Comparison of ENCODE assay signal across 10 cellular contexts in genomic region chr1:59008599-59009347, GRCh38.
DNase-seq lines count a peak whose midpoint lies in the region; ATAC-seq, FAIRE-seq and TF ChIP-seq lines count a peak whose summit lies in the region.
"Had no signal": no experiment of that assay in that cellular context is flagged by ENCODE, and none has a peak within 500 bp of the region (broad histone marks: within the 10 kb centered on the region; RNA-seq: fewer than 3 reads in every experiment).

No MANE protein-coding gene starts in this region.

- DNase-seq in ELR (ENCODE audit: low read depth) (peak; percentile 44), MM.1S (no peak), choroid plexus epithelial cell (ENCODE audit: low read depth) (peak; percentile 57), NCI-H345 (lab: John Stamatoyannopoulos, UW) (no peak), small intestine (no peak)
- DNase-seq: heart right ventricle; naive thymus-derived CD8-positive, alpha-beta T cell; SHP77 treated with DMSO at 0.1 percent for 48 hours had no signal

- 0 out of 2 replicates have a peak overlapping the region, but pooled peaks have one; percentile 21 for H2AFZ ChIP-seq in MM.1S (ENCODE audit: low read length)
- peak overlapping the region; percentile 64 for H2AFZ ChIP-seq in parathyroid adenoma

- H3K4me1 ChIP-seq in MM.1S (ENCODE audit: low read length) (peaks cover 61% of the 10 kb centered on the region), parathyroid adenoma (peaks cover 27% of the 10 kb centered on the region), small intestine (ENCODE audit: control insufficient read depth in 2 of 2, insufficient read depth in 1 of 2, low read depth in 1 of 2, low read length in 1 of 2) (peaks cover 2 to 8% of the 10 kb centered on the region in 2 donors)

- H3K27me3 ChIP-seq in MM.1S (replicated peaks; ENCODE audit: insufficient read depth, low read length) = no peaks in the 10 kb centered on the region
- H3K27me3 ChIP-seq in parathyroid adenoma (ENCODE audit: control insufficient read depth, insufficient read depth, low read length) = no peaks in the 10 kb centered on the region
- H3K27me3 ChIP-seq in small intestine (ENCODE audit: control insufficient read depth in 2 of 2, insufficient read depth in 2 of 2, low read length in 2 of 2) = no peaks in the 10 kb centered on the region
- H3K27me3 ChIP-seq: heart right ventricle had no signal

- no peak for FAIRE-seq in small intestine (lab: Jason Lieb, UNC)

- no peak for ATAC-seq in HG03025 (IDR thresholded peaks at IDR 0.05; ENCODE audit: low FRiP score, unreplicated experiment)

- no peaks in the 10 kb centered on the region for H4K20me1 ChIP-seq in MM.1S (ENCODE audit: insufficient read depth, low read length)

- H3K4me2 ChIP-seq in MM.1S (ENCODE audit: low read depth, low read length) = peak overlapping the region; percentile 57; the same call in 1 of the 2 replicates
- H3K4me2 ChIP-seq in parathyroid adenoma (ENCODE audit: low read length) = no peak overlapping the region

- H3K9me3 ChIP-seq in MM.1S (replicated peaks; ENCODE audit: insufficient read depth, low read length) (no peaks in the 10 kb centered on the region), parathyroid adenoma (ENCODE audit: control insufficient read depth, low read length) (no peaks in the 10 kb centered on the region), small intestine (ENCODE audit: control insufficient read depth, low read depth) (no peaks in the 10 kb centered on the region)
- H3K9me3 ChIP-seq: heart right ventricle had no signal

- H3K27ac ChIP-seq in MM.1S (ENCODE audit: low read length) (peak overlapping the region; percentile 44; the same call in 1 of the 2 replicates), parathyroid adenoma (peak overlapping the region; percentile 60), small intestine (ENCODE audit: low read depth in 1 of 2, low read length in 1 of 2) (no peak overlapping the region)

- no peak overlapping the region for H3K9ac ChIP-seq in MM.1S (ENCODE audit: low read length)
- H3K9ac ChIP-seq in parathyroid adenoma = no peak overlapping the region

- TF ChIP-seq CTCF in MM.1S (IDR thresholded peaks at IDR 0.05; ENCODE audit: low read length) (no peak), choroid plexus epithelial cell (conservative IDR thresholded peaks at IDR 0.05; ENCODE audit: low read depth, low read length) (no peak), parathyroid adenoma (IDR thresholded peaks at IDR 0.05) (no peak)

- H3K4me3 ChIP-seq in MM.1S (ENCODE audit: low read length) (no peak overlapping the region), choroid plexus epithelial cell (ENCODE audit: low read depth, low read length) (no peak overlapping the region), parathyroid adenoma (ENCODE audit: low read depth, low read length) (no peak overlapping the region), small intestine (ENCODE audit: low read depth in 1 of 2, low read length in 2 of 2) (no peak overlapping the region)
- H3K4me3 ChIP-seq: heart right ventricle had no signal

- WGBS in small intestine, 3 donors = 88 to 93% (median 91%) methylated on average over 8 of the region's 8 CpGs

- H3K9me2 ChIP-seq in MM.1S (replicated peaks; ENCODE audit: insufficient read depth, low read length) = no peaks in the 10 kb centered on the region

- H3F3A ChIP-seq in MM.1S (ENCODE audit: insufficient read depth, low read length) = peaks cover 35% of the 10 kb centered on the region

- no peaks in the 10 kb centered on the region for H3K79me2 ChIP-seq in MM.1S (ENCODE audit: low read length)
- no peaks in the 10 kb centered on the region for H3K79me2 ChIP-seq in parathyroid adenoma

- no peaks in the 10 kb centered on the region for H3K36me3 ChIP-seq in MM.1S (replicated peaks; ENCODE audit: insufficient read depth, low read length)
- H3K36me3 ChIP-seq in parathyroid adenoma (ENCODE audit: control insufficient read depth, insufficient read depth, low read length) = no peaks in the 10 kb centered on the region
- H3K36me3 ChIP-seq in small intestine (ENCODE audit: control insufficient read depth in 2 of 2, insufficient read depth in 2 of 2, low read length in 2 of 2) = no peaks in the 10 kb centered on the region
- H3K36me3 ChIP-seq: heart right ventricle had no signal

Comparison
In these comparisons a context has a peak if more than half of its experiments do, and no peak if none do; other contexts are left out.
1. DNase-seq: peak in ELR (single experiment) and choroid plexus epithelial cell (single experiment); none in MM.1S (single experiment), NCI-H345 (single experiment) and small intestine (single experiment).
2. H3K27ac ChIP-seq: peak in MM.1S (single experiment) and parathyroid adenoma (single experiment); none in small intestine (0 of 2).